ENCODE assay signal across 35 cellular contexts in genomic region chr10:65041307-65041706, GRCh38.
"Had no signal": no experiment of that assay in that cellular context is flagged by ENCODE, and none has a peak within 500 bp of the region (broad histone marks: within the 10 kb centered on the region; RNA-seq: fewer than 3 reads in every experiment).

No MANE protein-coding gene starts in this region.

- H3K27me3 ChIP-seq: MG63 had no signal

- DNase-seq: Kasumi-1, MG63, MM.1S, MV-4-11, NCI-H1048, NCI-H1092, NCI-H1092 treated with DMSO at 0.1 percent for 48 hours, NCI-H1105, NCI-H1105 treated with DMSO at 0.1 percent for 48 hours, NCI-H1417, NCI-H1417 treated with DMSO at 0.1 percent for 48 hours, NCI-H1436, NCI-H1436 treated with DMSO at 0.1 percent for 48 hours, NCI-H146, NCI-H1694, NCI-H1694 treated with DMSO at 0.1 percent for 48 hours, NCI-H187, NCI-H187 treated with DMSO at 0.1 percent for 48 hours, NCI-H1930, NCI-H2029, NCI-H2029 treated with DMSO at 0.1 percent for 48 hours, NCI-H2081, NCI-H2081 treated with DMSO at 0.1 percent for 48 hours, NCI-H2107, NCI-H2171, NCI-H2171 treated with DMSO at 0.1 percent for 48 hours, NCI-H2227 treated with DMSO at 0.1 percent for 48 hours, NCI-H226, NCI-H345, NCI-H446, NCI-H446 treated with DMSO at 0.1 percent for 48 hours, NCI-H510A, NCI-H510A treated with DMSO at 0.1 percent for 48 hours, NCI-H524, NCI-H524 treated with DMSO at 0.1 percent for 48 hours had no signal

- H3K9me3 ChIP-seq: MG63 had no signal

- H3K36me3 ChIP-seq: MG63 had no signal

- H3K4me3 ChIP-seq: MG63 had no signal
